8 cellular contexts compared by ENCODE assay signal in genomic region chr5:172872997-172873491, GRCh38. TPM values are rescaled to one million over a fixed set of nuclear protein-coding genes. Genes with fewer than 3 reads are reported as not detected.
DNase-seq lines count a peak whose midpoint lies in the region; ATAC-seq, FAIRE-seq and TF ChIP-seq lines count a peak whose summit lies in the region.

No MANE protein-coding gene starts in this region.

- peak; percentile 72 to 86 (median 78) for ATAC-seq in heart left ventricle
- no peak for ATAC-seq in HG02610 (IDR thresholded peaks at IDR 0.05; ENCODE audit: unreplicated experiment)

- 3 to 5% (median 4%) methylated on average over 12 to 13 of the region's 13 CpGs for WGBS in heart left ventricle, 4 donors

- no peak for TF ChIP-seq POLR2A in heart left ventricle (IDR thresholded peaks at IDR 0.05)

- peak overlapping the region; percentile 4; the same call in 1 of the 2 replicates for H3K4me3 ChIP-seq in ACC112 (ENCODE audit: low read depth, low read length)
- no peak overlapping the region for H3K4me3 ChIP-seq in astrocyte (ENCODE audit: insufficient read depth, low read depth, low read length)
- no peak overlapping the region for H3K4me3 ChIP-seq in heart left ventricle

- H3K36me3 Mint-ChIP-seq in astrocyte (ENCODE audit: low read depth, unreplicated experiment): peaks cover 2% of the 10 kb centered on the region
- no peaks in the 10 kb centered on the region for H3K36me3 Mint-ChIP-seq in osteocyte (ENCODE audit: unreplicated experiment)
- peaks cover 0 to 5% (median 0%) of the 10 kb centered on the region in 3 donors for H3K36me3 Mint-ChIP-seq in immature natural killer cell

- no peak overlapping the region for H2AFZ ChIP-seq in ACC112 (ENCODE audit: low read length, unreplicated experiment)
- peak overlapping the region; percentile 19 for H2AFZ ChIP-seq in astrocyte (ENCODE audit: low read depth, low read length)

- H3K27ac ChIP-seq in ACC112 (ENCODE audit: low read depth, low read length): peak overlapping the region; percentile 100
- peak overlapping the region; percentile 95 for H3K27ac ChIP-seq in astrocyte (ENCODE audit: low read depth, low read length)
- H3K27ac ChIP-seq in heart left ventricle: peak overlapping the region; percentile 83 to 99 (median 94)

- no peak overlapping the region for H3K27ac Mint-ChIP-seq in astrocyte (ENCODE audit: unreplicated experiment)
- H3K27ac Mint-ChIP-seq in osteocyte (ENCODE audit: unreplicated experiment): no peak overlapping the region
- H3K27ac Mint-ChIP-seq in immature natural killer cell: peak overlapping the region in 2 of 6 donors; percentile 12 to 36

- peak overlapping the region; percentile 78 for H3K9ac ChIP-seq in astrocyte (ENCODE audit: low read length)

- no peaks in the 10 kb centered on the region for H3K27me3 Mint-ChIP-seq in astrocyte (ENCODE audit: low read depth, unreplicated experiment)
- no peaks in the 10 kb centered on the region for H3K27me3 Mint-ChIP-seq in osteocyte (ENCODE audit: unreplicated experiment)
- H3K27me3 Mint-ChIP-seq in immature natural killer cell (ENCODE audit: low read depth in 3 of 3): peaks cover 0 to 3% (median 2%) of the 10 kb centered on the region in 3 donors

- DNase-seq in astrocyte (ENCODE audit: low read depth) (peak; percentile 63), heart left ventricle (peak; percentile 88 to 94 (median 93)), osteocyte (ENCODE audit: extremely low spot score, unreplicated experiment) (no peak), immature natural killer cell (no peak), RKO (ENCODE audit: low spot score) (no peak)
- DNase-seq in stimulated activated CD4-positive, alpha-beta T cell treated with anti-CD3 and anti-CD28 coated beads, Interleukin-1b, Interleukin-23, amount 100 ng/mL, for 48 hours: no peak

- no peaks in the 10 kb centered on the region for H4K20me1 ChIP-seq in astrocyte (ENCODE audit: insufficient read depth, low read length)

- no peaks in the 10 kb centered on the region for H3K27me3 ChIP-seq in ACC112 (ENCODE audit: insufficient read depth, low read length)
- H3K27me3 ChIP-seq in astrocyte (ENCODE audit: insufficient read depth, low read length): no peaks in the 10 kb centered on the region
- no peaks in the 10 kb centered on the region for H3K27me3 ChIP-seq in heart left ventricle

- H3K4me1 ChIP-seq in ACC112 (ENCODE audit: control insufficient read depth, insufficient read depth, low read length, unreplicated experiment): peaks cover 85% of the 10 kb centered on the region
- peaks cover 65% of the 10 kb centered on the region for H3K4me1 ChIP-seq in astrocyte (ENCODE audit: insufficient read depth, low read length)
- peaks cover 30 to 93% (median 74%) of the 10 kb centered on the region in 12 donors for H3K4me1 ChIP-seq in heart left ventricle

- no peak for FAIRE-seq in astrocyte (lab: Jason Lieb, UNC)

- TF ChIP-seq CTCF in astrocyte (IDR thresholded peaks at IDR 0.05; ENCODE audit: insufficient read depth, low read depth, low read length) (no peak), heart left ventricle (IDR thresholded peaks at IDR 0.05) (peak in 2 of 12 donors; percentile 13 to 27), osteocyte (IDR thresholded peaks at IDR 0.05) (no peak)

- H3K4me1 Mint-ChIP-seq in astrocyte (ENCODE audit: low read depth, unreplicated experiment) (peaks cover 28% of the 10 kb centered on the region), osteocyte (ENCODE audit: unreplicated experiment) (peaks cover 28% of the 10 kb centered on the region), immature natural killer cell (peaks cover 35 to 50% of the 10 kb centered on the region in 2 donors)

- H3K9me3 ChIP-seq in astrocyte (ENCODE audit: insufficient read depth, low read depth, low read length): no peaks in the 10 kb centered on the region
- no peaks in the 10 kb centered on the region for H3K9me3 ChIP-seq in heart left ventricle

- H3K4me3 Mint-ChIP-seq in astrocyte (ENCODE audit: unreplicated experiment) (no peak overlapping the region), osteocyte (ENCODE audit: unreplicated experiment) (peak overlapping the region; percentile 16), immature natural killer cell (no peak overlapping the region)

- no peaks in the 10 kb centered on the region for H3K36me3 ChIP-seq in ACC112 (ENCODE audit: insufficient read depth, low read length)
- no peaks in the 10 kb centered on the region for H3K36me3 ChIP-seq in astrocyte (ENCODE audit: insufficient read depth, low read length)
- no peaks in the 10 kb centered on the region for H3K36me3 ChIP-seq in heart left ventricle

- intact Hi-C loops in heart left ventricle (cut with DNase I): loop anchor here in 3 of 10 donors (1.0 to 5.0 kb wide), 4 partner anchors 18 to 102 kb away; partner anchors contain the start of gene DUSP1 (in 2 of the 3)

- peaks cover 67% of the 10 kb centered on the region for H3K79me2 ChIP-seq in ACC112 (ENCODE audit: control insufficient read depth, insufficient read depth, low read length, unreplicated experiment)
- H3K79me2 ChIP-seq in astrocyte (ENCODE audit: insufficient read depth, low read length): peaks cover 67% of the 10 kb centered on the region

- H3K9me3 Mint-ChIP-seq in astrocyte (ENCODE audit: unreplicated experiment) (no peaks in the 10 kb centered on the region), osteocyte (ENCODE audit: unreplicated experiment) (no peaks in the 10 kb centered on the region), immature natural killer cell (no peaks in the 10 kb centered on the region)

- peak overlapping the region; percentile 47 for H3K4me2 ChIP-seq in astrocyte (ENCODE audit: low read length)

RNA-seq across cellular contexts. Expression of gene ERGIC1, which starts 39.0 kb away (rescaled TPM):
- total RNA-seq in astrocyte: 131 and 137 TPM in 2 replicates
- total RNA-seq in heart left ventricle: 100 to 1,000 TPM in 1 of 9 donors, 10 to 100 TPM in 8; 67.0 to 109 (median 84.9) TPM
- 100 to 1,000 TPM in 1 of 2 donors, 10 to 100 TPM in 1; 66.6 to 115 TPM for polyA plus RNA-seq in heart left ventricle
- 174 and 175 TPM in 2 replicates for total RNA-seq in osteocyte
- polyA plus RNA-seq in immature natural killer cell: 10 to 100 TPM; 40.7 to 61.9 (median 61.7) TPM

Comparison
In these comparisons a context has a peak if more than half of its experiments do, and no peak if none do; other contexts are left out.
1. DNase-seq: peak in astrocyte (single experiment) and heart left ventricle (5 of 5); none in osteocyte (single experiment), immature natural killer cell (0 of 3), RKO (single experiment) and stimulated activated CD4-positive, alpha-beta T cell treated with anti-CD3 and anti-CD28 coated beads, Interleukin-1b, Interleukin-23, amount 100 ng/mL, for 48 hours (single experiment).
2. Peak in every context shown above with its lines, with median percentiles within 50 percentile points of each other: H3K27ac ChIP-seq.